ENCODE assay signal across 13 cellular contexts in the genomic region with DNA sequence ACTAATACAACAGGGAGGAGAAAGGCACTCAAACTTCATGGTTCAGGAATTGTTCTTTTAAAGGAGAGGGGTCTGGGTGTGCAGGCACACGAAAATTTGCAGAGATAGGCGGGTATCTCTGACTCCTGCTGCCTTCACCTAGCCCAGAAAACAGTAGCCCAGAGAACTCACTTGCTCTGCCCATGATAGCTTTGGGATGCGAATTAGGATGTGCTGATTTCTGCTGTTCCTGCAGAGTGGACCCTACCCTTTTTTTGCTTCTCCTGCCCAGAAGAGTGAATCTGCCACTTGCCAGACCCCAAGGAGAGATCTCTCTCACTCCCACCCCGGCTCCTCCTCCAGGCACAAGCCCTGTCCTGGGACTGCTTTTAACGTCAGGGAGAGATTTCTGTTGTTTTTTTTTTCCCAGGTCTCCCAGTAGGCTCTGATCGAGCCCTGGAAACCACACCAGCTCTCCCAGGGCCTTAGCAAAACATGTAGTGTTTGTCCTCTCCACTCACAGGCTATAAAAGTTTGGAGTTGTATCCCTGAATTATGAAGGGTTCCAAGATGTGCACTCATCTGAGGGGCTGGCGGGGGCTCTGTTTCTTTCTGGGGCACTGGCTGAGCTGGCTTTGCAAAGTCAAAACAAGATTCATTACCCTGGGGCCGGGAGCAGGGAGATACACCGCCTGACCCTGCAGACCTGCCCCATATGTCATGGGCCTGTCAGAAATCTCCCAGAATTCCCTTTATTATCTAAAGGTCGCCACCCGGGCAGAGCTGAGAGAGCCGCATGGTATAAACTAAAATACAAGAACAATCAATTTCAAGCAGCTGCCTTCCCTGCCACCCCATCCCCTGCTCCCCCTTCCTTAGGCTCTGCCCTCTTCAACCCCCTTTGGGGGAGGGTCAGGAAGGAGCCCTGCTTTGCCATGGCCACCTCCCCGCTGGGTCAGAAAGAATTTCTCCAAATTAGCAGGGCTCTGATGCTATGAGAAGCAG. TPM values are rescaled to one million over a fixed set of nuclear protein-coding genes. Genes with fewer than 3 reads are reported as not detected.
DNase-seq lines count a peak whose midpoint lies in the region; ATAC-seq and TF ChIP-seq lines count a peak whose summit lies in the region.
"Had no signal": no experiment of that assay in that cellular context is flagged by ENCODE, and none has a peak within 500 bp of the region (broad histone marks: within the 10 kb centered on the region; RNA-seq: fewer than 3 reads in every experiment).

No MANE protein-coding gene starts in this region.

- intact Hi-C loops in tibial artery (cut with DNase I; ENCODE audit: low total_unique reads), result loop anchor here (10.0 kb wide), 1 partner anchor 421 kb away; no protein-coding TSS in a partner anchor
- intact Hi-C loops in posterior cingulate gyrus (cut with DNase I), result no loop called here

- H2AFZ ChIP-seq in neural cell (ENCODE audit: low read depth, low read length), result no peak overlapping the region

- TF ChIP-seq CTCF in gastroesophageal sphincter (IDR thresholded peaks at IDR 0.05) (no peak), neural cell (IDR thresholded peaks at IDR 0.05; ENCODE audit: poor library complexity, severe bottlenecking) (no peak), tibial artery (IDR thresholded peaks at IDR 0.05) (no peak)

- WGBS in gastroesophageal sphincter (ENCODE audit: low coverage in 1 of 2), 2 donors, result 51 to 63% methylated on average over 7 to 8 of the region's 13 CpGs

- no peak for TF ChIP-seq POLR2A in gastroesophageal sphincter (IDR thresholded peaks at IDR 0.05)

- peaks cover 26 to 94% (median 46%) of the 10 kb centered on the region in 3 donors for H3K4me1 ChIP-seq in gastroesophageal sphincter
- H3K4me1 ChIP-seq in tibial artery, result peaks cover 0 to 87% (median 49%) of the 10 kb centered on the region in 4 donors

- H3K27me3 ChIP-seq in gastroesophageal sphincter (no peaks in the 10 kb centered on the region), neural cell (ENCODE audit: insufficient read depth, low read depth, low read length) (no peaks in the 10 kb centered on the region), tibial artery (no peaks in the 10 kb centered on the region)
- H3K27me3 ChIP-seq: pancreas had no signal

- peak overlapping the region; percentile 70 to 83 (median 73) for H3K27ac ChIP-seq in gastroesophageal sphincter
- H3K27ac ChIP-seq in neural cell (ENCODE audit: low read length), result peak overlapping the region; percentile 94
- peak overlapping the region; percentile 84 to 92 for H3K27ac ChIP-seq in tibial artery

- H3K4me2 ChIP-seq in neural cell (ENCODE audit: low read length), result no peak overlapping the region

- H3K9me3 ChIP-seq in gastroesophageal sphincter, result no peaks in the 10 kb centered on the region
- H3K9me3 ChIP-seq in neural cell (ENCODE audit: low read length), result no peaks in the 10 kb centered on the region
- no peaks in the 10 kb centered on the region for H3K9me3 ChIP-seq in tibial artery
- H3K9me3 ChIP-seq: pancreas had no signal

- no peaks in the 10 kb centered on the region for H4K20me1 ChIP-seq in neural cell (ENCODE audit: insufficient read depth)

- peak overlapping the region; percentile 24 for H3K9ac ChIP-seq in neural cell (ENCODE audit: low read length)

- H3K4me3 ChIP-seq in gastroesophageal sphincter (no peak overlapping the region), neural cell (ENCODE audit: low read length) (peak overlapping the region; percentile 9), tibial artery (no peak overlapping the region)
- H3K4me3 ChIP-seq: dorsolateral prefrontal cortex, pancreas had no signal

- peaks cover 3% of the 10 kb centered on the region for H3F3A ChIP-seq in neural cell (ENCODE audit: insufficient read depth, low read length, poor library complexity, severe bottlenecking)

- ATAC-seq in gastroesophageal sphincter, result no peak
- no peak for ATAC-seq in HG02870 (IDR thresholded peaks at IDR 0.05; ENCODE audit: unreplicated experiment)
- ATAC-seq: stimulated activated effector memory CD8-positive, alpha-beta T cell treated with anti-CD3 and anti-CD28 coated beads, Interleukin-12 subunit alpha, Interleukin-12 subunit beta, amount 100 ng/mL, for 72 hours had no signal

- TF ChIP-seq EP300 in gastroesophageal sphincter (IDR thresholded peaks at IDR 0.05), result no peak
- TF ChIP-seq EP300 in neural cell (conservative IDR thresholded peaks at IDR 0.05; ENCODE audit: poor library complexity, severe bottlenecking), result no peak

- DNase-seq in amniotic epithelial cell (ENCODE audit: low read depth) (peak; percentile 72), tibial artery (peak in 1 of 2 donors; percentile 76), foreskin melanocyte (no peak), posterior cingulate gyrus (no peak)
- DNase-seq: activated B cell treated with CpG ODN at 0.5 μM for 24 hours; CD4-positive, CD25-positive, alpha-beta regulatory T cell; dorsolateral prefrontal cortex; pancreas; stimulated activated CD4-positive, alpha-beta T cell treated with anti-CD3 and anti-CD28 coated beads, Interleukin-2, amount 100 ng/mL, for 48 hours had no signal

- no peaks in the 10 kb centered on the region for H3K9me2 ChIP-seq in neural cell (ENCODE audit: insufficient read depth, low read length)

- H3K36me3 ChIP-seq in gastroesophageal sphincter, result no peaks in the 10 kb centered on the region
- H3K36me3 ChIP-seq in neural cell (ENCODE audit: insufficient read depth, low read length), result no peaks in the 10 kb centered on the region
- H3K36me3 ChIP-seq in tibial artery, result no peaks in the 10 kb centered on the region
- H3K36me3 ChIP-seq: pancreas had no signal

- no peak for TF ChIP-seq RAD21 in neural cell (conservative IDR thresholded peaks at IDR 0.05)

- H3K79me2 ChIP-seq in neural cell (replicated peaks; ENCODE audit: insufficient read depth, low read length), result peaks cover 75% of the 10 kb centered on the region

TF ChIP-seq in neural cell, 6 proteins besides CTCF, POLR2A, EP300 and RAD21:
- TF ChIP-seq, protein P1, sequence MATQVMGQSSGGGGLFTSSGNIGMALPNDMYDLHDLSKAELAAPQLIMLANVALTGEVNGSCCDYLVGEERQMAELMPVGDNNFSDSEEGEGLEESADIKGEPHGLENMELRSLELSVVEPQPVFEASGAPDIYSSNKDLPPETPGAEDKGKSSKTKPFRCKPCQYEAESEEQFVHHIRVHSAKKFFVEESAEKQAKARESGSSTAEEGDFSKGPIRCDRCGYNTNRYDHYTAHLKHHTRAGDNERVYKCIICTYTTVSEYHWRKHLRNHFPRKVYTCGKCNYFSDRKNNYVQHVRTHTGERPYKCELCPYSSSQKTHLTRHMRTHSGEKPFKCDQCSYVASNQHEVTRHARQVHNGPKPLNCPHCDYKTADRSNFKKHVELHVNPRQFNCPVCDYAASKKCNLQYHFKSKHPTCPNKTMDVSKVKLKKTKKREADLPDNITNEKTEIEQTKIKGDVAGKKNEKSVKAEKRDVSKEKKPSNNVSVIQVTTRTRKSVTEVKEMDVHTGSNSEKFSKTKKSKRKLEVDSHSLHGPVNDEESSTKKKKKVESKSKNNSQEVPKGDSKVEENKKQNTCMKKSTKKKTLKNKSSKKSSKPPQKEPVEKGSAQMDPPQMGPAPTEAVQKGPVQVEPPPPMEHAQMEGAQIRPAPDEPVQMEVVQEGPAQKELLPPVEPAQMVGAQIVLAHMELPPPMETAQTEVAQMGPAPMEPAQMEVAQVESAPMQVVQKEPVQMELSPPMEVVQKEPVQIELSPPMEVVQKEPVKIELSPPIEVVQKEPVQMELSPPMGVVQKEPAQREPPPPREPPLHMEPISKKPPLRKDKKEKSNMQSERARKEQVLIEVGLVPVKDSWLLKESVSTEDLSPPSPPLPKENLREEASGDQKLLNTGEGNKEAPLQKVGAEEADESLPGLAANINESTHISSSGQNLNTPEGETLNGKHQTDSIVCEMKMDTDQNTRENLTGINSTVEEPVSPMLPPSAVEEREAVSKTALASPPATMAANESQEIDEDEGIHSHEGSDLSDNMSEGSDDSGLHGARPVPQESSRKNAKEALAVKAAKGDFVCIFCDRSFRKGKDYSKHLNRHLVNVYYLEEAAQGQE (IDR thresholded peaks at IDR 0.05; ENCODE audit: borderline replicate concordance), result no peak
- TF ChIP-seq POLR2AphosphoS5 (IDR thresholded peaks at IDR 0.05), result no peak
- no peak for TF ChIP-seq TAF1 (IDR thresholded peaks at IDR 0.05; ENCODE audit: low read depth)
- no peak for TF ChIP-seq SMC3 (conservative IDR thresholded peaks at IDR 0.05; ENCODE audit: poor library complexity)
- no peak for TF ChIP-seq EZH2 (IDR thresholded peaks at IDR 0.05; ENCODE audit: borderline replicate concordance, insufficient read depth, low read length, poor library complexity, severe bottlenecking)
- no peak for TF ChIP-seq MXI1 (conservative IDR thresholded peaks at IDR 0.05; ENCODE audit: poor library complexity, severe bottlenecking)

RNA-seq across cellular contexts. Expression of a gene that starts 17.9 kb away (rescaled TPM):
- 10 to 100 TPM; 12.5 to 38.3 (median 32.0) TPM for total RNA-seq in gastroesophageal sphincter
- polyA plus RNA-seq in neural cell, result 30.6 and 48.6 TPM in 2 replicates
- polyA minus RNA-seq in neural cell, result 129 and 143 TPM in 2 replicates
